Comparison of ENCODE assay signal across 16 cellular contexts in the genomic region with DNA sequence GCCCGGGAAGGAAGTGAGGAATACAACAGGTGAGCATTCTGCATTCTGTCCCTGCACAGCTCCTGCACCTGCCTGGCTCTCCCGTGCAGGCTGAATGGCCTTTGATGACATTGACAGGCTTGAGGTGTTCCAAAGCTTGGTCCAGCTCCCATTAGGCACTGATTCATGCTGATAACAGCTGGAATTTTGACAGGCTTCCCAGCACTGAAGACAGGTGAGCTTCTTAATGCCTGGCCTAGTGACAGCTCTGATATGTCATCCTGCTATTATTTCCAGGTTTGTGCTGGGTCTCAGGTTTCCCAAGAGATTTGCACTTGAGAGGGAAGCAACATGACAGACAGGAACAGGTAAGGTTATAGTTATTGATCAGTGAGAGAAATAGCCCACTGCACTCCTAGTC. TPM values are rescaled to one million over a fixed set of nuclear protein-coding genes. Genes with fewer than 3 reads are reported as not detected.
DNase-seq lines count a peak whose midpoint lies in the region; ATAC-seq and TF ChIP-seq lines count a peak whose summit lies in the region.
"Had no signal": no experiment of that assay in that cellular context is flagged by ENCODE, and none has a peak within 500 bp of the region (broad histone marks: within the 10 kb centered on the region; RNA-seq: fewer than 3 reads in every experiment).

No MANE protein-coding gene starts in this region.

- DNase-seq in DMS153 treated with DMSO at 0.1 percent for 48 hours (lab: John Stamatoyannopoulos, UW; ENCODE audit: unreplicated experiment) (peak; percentile 75), NCI-H1105 treated with DMSO at 0.1 percent for 48 hours (lab: John Stamatoyannopoulos, UW) (peak; percentile 89), NCI-H345 (lab: John Stamatoyannopoulos, UW) (peak; percentile 57), trophoblast cell (no peak), H4 (ENCODE audit: low spot score) (no peak)
- DNase-seq: ACHN; CD4-positive, alpha-beta T cell; MM.1S; NCI-H1436 treated with DMSO at 0.1 percent for 48 hours; NCI-H446; NK-92 treated with Interleukin-12 subunit alpha and Interleukin-12 subunit beta, amount 100 ng/mL, for 24 hours; T1000 had no signal

- H3K79me2 ChIP-seq in trophoblast cell (ENCODE audit: control insufficient read depth, insufficient read depth, low read length, poor library complexity): no peaks in the 10 kb centered on the region

- no peak for ATAC-seq in HG02623 (IDR thresholded peaks at IDR 0.05; ENCODE audit: unreplicated experiment)

- H4K91ac ChIP-seq in trophoblast cell (ENCODE audit: low read depth, low read length): no peak overlapping the region

- no peak overlapping the region for H2BK12ac ChIP-seq in trophoblast cell (ENCODE audit: low read length)

- H3K4me2 ChIP-seq in trophoblast cell (ENCODE audit: low read length): no peak overlapping the region

- H3K9ac ChIP-seq in trophoblast cell (ENCODE audit: low read length): no peak overlapping the region

- H2BK5ac ChIP-seq in trophoblast cell (ENCODE audit: low read depth, low read length, poor library complexity): no peak overlapping the region

- no peaks in the 10 kb centered on the region for H3K36me3 ChIP-seq in trophoblast cell (ENCODE audit: control insufficient read depth in 1 of 2, insufficient read depth in 2 of 2, low read length in 2 of 2)
- H3K36me3 ChIP-seq: HAP-1, SJSA1 had no signal

- H2BK120ac ChIP-seq in trophoblast cell (ENCODE audit: insufficient read depth, low read length, poor library complexity): no peak overlapping the region

- H4K8ac ChIP-seq in trophoblast cell (ENCODE audit: low read depth, low read length): no peak overlapping the region

- H3K79me1 ChIP-seq in trophoblast cell (ENCODE audit: low read length): no peaks in the 10 kb centered on the region

- H2AK5ac ChIP-seq in trophoblast cell (ENCODE audit: low read length): no peak overlapping the region

- H3K14ac ChIP-seq in trophoblast cell (ENCODE audit: low read length): no peak overlapping the region

- no peak overlapping the region for H3K4me3 ChIP-seq in trophoblast cell (ENCODE audit: low read depth, low read length)
- H3K4me3 ChIP-seq: HAP-1, SJSA1 had no signal

- no peaks in the 10 kb centered on the region for H3K27me3 ChIP-seq in trophoblast cell (ENCODE audit: insufficient read depth, low read length)
- H3K27me3 ChIP-seq: SJSA1 had no signal

- no peak overlapping the region for H3K23ac ChIP-seq in trophoblast cell (ENCODE audit: low read length)

- H3K4me1 ChIP-seq in trophoblast cell (ENCODE audit: control insufficient read depth in 1 of 2, insufficient read depth in 2 of 2, low read length in 2 of 2): no peaks in the 10 kb centered on the region
- H3K4me1 ChIP-seq: HAP-1, SJSA1 had no signal

- H2AFZ ChIP-seq in trophoblast cell (ENCODE audit: insufficient read depth, low read length, poor library complexity): no peak overlapping the region

- H3K18ac ChIP-seq in trophoblast cell (ENCODE audit: low read length): no peak overlapping the region

- WGBS in trophoblast cell (ENCODE audit: extremely low coverage, insufficient coverage, insufficient read length): no CpG with 5 or more reads among the region's 2 CpGs

- TF ChIP-seq CTCF in VCaP (conservative IDR thresholded peaks at IDR 0.05): no peak

- no peak overlapping the region for H4K12ac ChIP-seq in trophoblast cell (ENCODE audit: low read depth, low read length)

- no peak overlapping the region for H3K4ac ChIP-seq in trophoblast cell (ENCODE audit: low read depth, low read length)

- peaks cover 7% of the 10 kb centered on the region for H3K9me3 ChIP-seq in trophoblast cell (ENCODE audit: insufficient read depth, low read depth, low read length)
- H3K9me3 ChIP-seq: HAP-1, SJSA1 had no signal

- peak overlapping the region; percentile 14; the same call in 1 of the 2 replicates for H3K27ac ChIP-seq in VCaP
- no peak overlapping the region for H3K27ac ChIP-seq in trophoblast cell (ENCODE audit: low read depth, low read length)
- H3K27ac ChIP-seq: SJSA1 had no signal

RNA-seq across cellular contexts. Expression of gene MTNR1B, which starts 58.0 kb away (rescaled TPM):
- 1.6 and 2.2 TPM in 2 replicates for polyA plus RNA-seq in trophoblast cell (2013)
- total RNA-seq in H4 (2014; rRNA removed; shearing (Covaris generic)): not detected in 2 replicates
- total RNA-seq: CD4-positive, alpha-beta T cell; SJSA1 had no signal

Comparison
In these comparisons a context has a peak if more than half of its experiments do, and no peak if none do; other contexts are left out.
1. DNase-seq: peak in DMS153 treated with DMSO at 0.1 percent for 48 hours (single experiment), NCI-H1105 treated with DMSO at 0.1 percent for 48 hours (single experiment) and NCI-H345 (single experiment); none in trophoblast cell (0 of 2) and H4 (single experiment).